Comparison of ENCODE assay signal across 25 cellular contexts in the genomic region with DNA sequence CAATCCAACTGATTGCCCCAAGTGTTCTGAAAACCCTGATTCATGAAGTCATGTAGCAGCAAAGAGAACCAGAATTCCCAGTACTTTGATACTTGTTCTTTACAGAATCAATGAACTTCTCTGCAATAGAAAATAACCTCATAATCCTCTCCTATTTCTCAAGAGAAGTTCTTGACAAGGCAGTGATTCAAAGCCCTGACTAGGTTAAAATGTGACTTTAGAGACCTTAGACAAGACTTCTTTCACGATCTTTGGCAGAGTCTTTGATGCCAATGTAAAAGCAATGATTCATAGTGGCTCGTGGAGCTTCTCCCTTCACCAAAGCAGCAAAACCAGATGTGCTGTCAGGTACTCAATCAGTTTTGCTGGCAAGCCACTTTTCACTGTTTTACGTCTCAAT.
"Had no signal": no experiment of that assay in that cellular context is flagged by ENCODE, and none has a peak within 500 bp of the region (broad histone marks: within the 10 kb centered on the region; RNA-seq: fewer than 3 reads in every experiment).

No MANE protein-coding gene starts in this region.

- H3K36me3 ChIP-seq: ovary, prostate gland, sigmoid colon, thyroid gland, upper lobe of right lung had no signal

- H3K4me1 ChIP-seq: left ventricle myocardium inferior, prostate gland, sigmoid colon, stomach, thyroid gland, upper lobe of right lung had no signal

- H3K27me3 ChIP-seq: ovary, sigmoid colon, stomach, thyroid gland, upper lobe of right lung had no signal

- DNase-seq: activated CD4-positive, alpha-beta memory T cell treated with anti-CD3 and anti-CD28 coated beads, Interleukin-2, amount 10 ng/mL, durations not matched to agents 7 days and 5 days; activated CD4-positive, alpha-beta T cell treated with anti-CD3 and anti-CD28 coated beads, Interleukin-2, amount 10 ng/mL, durations not matched to agents 7 days and 5 days; activated CD4-positive, CD25-positive, alpha-beta regulatory T cell treated with anti-CD3 and anti-CD28 coated beads, Interleukin-2, amount 50 U/mL, for 72 hours; activated CD8-positive, alpha-beta memory T cell treated with anti-CD3 and anti-CD28 coated beads, Interleukin-2, amount 50 U/mL, for 48 hours; activated gamma-delta T cell; activated naive CD4-positive, alpha-beta T cell treated with anti-CD3 and anti-CD28 coated beads, Interleukin-2, amount 50 U/mL, for 16 hours; activated T-cell treated with anti-CD3 and anti-CD28 coated beads, Interleukin-2, amount 50 U/mL, for 24 hours; amniotic stem cell; left ventricle myocardium inferior; naive B cell; nephron progenitor cell; ovary; sigmoid colon; small intestine; stimulated activated CD4-positive, alpha-beta T cell treated with anti-CD3 and anti-CD28 coated beads, Interleukin-1b, Interleukin-23, amount 100 ng/mL, for 48 hours; stimulated activated CD4-positive, alpha-beta T cell treated with anti-CD3 and anti-CD28 coated beads, Interleukin-4, amount 100 ng/mL, for 4 hours; stimulated activated CD8-positive, alpha-beta memory T cell treated with anti-CD3 and anti-CD28 coated beads, Interleukin-4, amount 100 ng/mL, for 48 hours; stomach; SW 1271; T-helper 9 cell; thyroid gland; upper lobe of right lung had no signal

- H3K9me3 ChIP-seq: left ventricle myocardium inferior, ovary, prostate gland, sigmoid colon, stomach, thyroid gland, upper lobe of right lung had no signal

- ATAC-seq: stimulated activated memory B cell treated with anti-CD40 and anti-IgM and Interleukin-4, amounts not matched to agents 10 μg/mL and 1 μg/mL and 100 μg/mL, for 72 hours; upper lobe of right lung had no signal

- H3K4me3 ChIP-seq: left ventricle myocardium inferior, lung, ovary, prostate gland, sigmoid colon, stomach, thyroid gland, upper lobe of right lung had no signal

- H3K27ac ChIP-seq: left ventricle myocardium inferior, ovary, prostate gland, sigmoid colon, stomach, thyroid gland, upper lobe of right lung had no signal
